In the genomic region with DNA sequence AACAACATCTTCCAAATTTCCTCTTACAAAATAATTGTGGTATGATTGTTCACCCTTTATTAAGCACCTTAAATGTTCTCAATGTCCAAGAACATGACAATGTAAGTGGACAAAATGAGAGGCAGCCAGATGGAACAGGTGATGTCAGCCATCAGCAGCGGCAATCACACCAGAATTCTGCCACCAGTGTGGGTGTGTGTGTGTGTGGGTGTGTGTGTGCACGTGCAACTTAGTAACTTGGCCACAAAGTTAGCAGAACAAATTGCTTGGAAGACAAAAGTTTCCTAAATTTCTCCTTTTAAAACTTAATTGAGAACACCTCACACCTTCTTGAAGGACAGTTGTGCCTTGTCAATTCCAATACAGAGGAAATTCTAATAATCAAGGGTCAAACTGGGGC, we compare ENCODE assay signal across 2 cellular contexts.
TF ChIP-seq lines count a peak whose summit lies in the region.

No MANE protein-coding gene starts in this region.

TF ChIP-seq in IMR-90, 13 proteins besides CTCF, POLR2A, EP300 and RAD21:
- TF ChIP-seq SMC3 (IDR thresholded peaks at IDR 0.05; ENCODE audit: low read depth, low read length) (no peak), CEBPB (IDR thresholded peaks at IDR 0.05; ENCODE audit: low read depth, low read length) (no peak), MAZ (IDR thresholded peaks at IDR 0.05; ENCODE audit: borderline replicate concordance, low read depth, low read length) (no peak), FOS (IDR thresholded peaks at IDR 0.05; ENCODE audit: low read depth, low read length) (no peak), MXI1 (IDR thresholded peaks at IDR 0.05; ENCODE audit: borderline replicate concordance, low read depth, low read length) (no peak), MAFK (IDR thresholded peaks at IDR 0.05; ENCODE audit: low read depth, low read length) (no peak), RFX5 (IDR thresholded peaks at IDR 0.05; ENCODE audit: low read depth, low read length) (no peak), USF2 (IDR thresholded peaks at IDR 0.05; ENCODE audit: low read depth, low read length) (no peak), NFE2L2 (IDR thresholded peaks at IDR 0.05; ENCODE audit: low read depth, low read length) (no peak), BHLHE40 (IDR thresholded peaks at IDR 0.05; ENCODE audit: low read depth, low read length) (no peak), CHD1 (IDR thresholded peaks at IDR 0.05; ENCODE audit: low read depth, low read length) (no peak), RCOR1 (IDR thresholded peaks at IDR 0.05; ENCODE audit: insufficient replicate concordance, low read length) (no peak)
- TF ChIP-seq, protein P1, sequence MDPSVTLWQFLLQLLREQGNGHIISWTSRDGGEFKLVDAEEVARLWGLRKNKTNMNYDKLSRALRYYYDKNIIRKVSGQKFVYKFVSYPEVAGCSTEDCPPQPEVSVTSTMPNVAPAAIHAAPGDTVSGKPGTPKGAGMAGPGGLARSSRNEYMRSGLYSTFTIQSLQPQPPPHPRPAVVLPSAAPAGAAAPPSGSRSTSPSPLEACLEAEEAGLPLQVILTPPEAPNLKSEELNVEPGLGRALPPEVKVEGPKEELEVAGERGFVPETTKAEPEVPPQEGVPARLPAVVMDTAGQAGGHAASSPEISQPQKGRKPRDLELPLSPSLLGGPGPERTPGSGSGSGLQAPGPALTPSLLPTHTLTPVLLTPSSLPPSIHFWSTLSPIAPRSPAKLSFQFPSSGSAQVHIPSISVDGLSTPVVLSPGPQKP (IDR thresholded peaks at IDR 0.05; ENCODE audit: borderline replicate concordance, low read depth, low read length) = no peak

TF ChIP-seq in GM12878, 131 proteins besides CTCF, POLR2A, EP300 and RAD21:
- TF ChIP-seq MEF2B (IDR thresholded peaks at IDR 0.05; ENCODE audit: partially characterized antibody, poor library complexity, severe bottlenecking) = no peak
- peak; percentile 45 to 83; a peak in 3 of 4 replicates for TF ChIP-seq BHLHE40 (IDR thresholded peaks at IDR 0.05; ENCODE audit: borderline replicate concordance in 1 of 2, low read depth in 2 of 2, low read length in 1 of 2)
TF ChIP-seq in GM12878: peak in this region for 1.
